Comparison of ENCODE assay signal across 11 cellular contexts in the genomic region with DNA sequence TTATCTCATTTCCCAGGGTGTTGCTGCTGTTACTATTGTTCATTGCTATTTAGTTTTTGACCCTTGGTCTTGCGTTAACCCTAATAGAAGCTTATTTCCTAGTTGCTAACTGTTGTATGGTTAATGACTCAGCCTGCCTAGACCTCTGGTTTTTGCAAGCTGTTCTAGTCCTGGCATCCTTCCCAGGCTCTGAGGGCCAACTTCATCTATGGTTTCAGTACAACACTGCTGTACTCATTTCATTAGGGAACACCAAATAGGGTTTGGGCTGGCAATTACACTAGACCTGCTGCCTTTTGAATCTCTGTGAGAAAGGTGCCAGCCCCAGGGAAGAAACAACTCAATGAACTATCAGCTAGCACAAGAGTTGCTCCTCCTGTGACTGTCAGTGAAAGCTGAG. TPM values are rescaled to one million over a fixed set of nuclear protein-coding genes. Genes with fewer than 3 reads are reported as not detected.
DNase-seq lines count a peak whose midpoint lies in the region; ATAC-seq and TF ChIP-seq lines count a peak whose summit lies in the region.
"Had no signal": no experiment of that assay in that cellular context is flagged by ENCODE, and none has a peak within 500 bp of the region (broad histone marks: within the 10 kb centered on the region; RNA-seq: fewer than 3 reads in every experiment).

No MANE protein-coding gene starts in this region.

- H3K9me3 Mint-ChIP-seq in neural progenitor cell: peaks cover 2% of the 10 kb centered on the region
- H3K9me3 Mint-ChIP-seq in stimulated activated effector memory CD8-positive, alpha-beta T cell treated with anti-CD3 and anti-CD28 coated beads, Interleukin-12 subunit alpha, Interleukin-12 subunit beta, amount 100 ng/mL, for 72 hours: no peaks in the 10 kb centered on the region
- H3K9me3 Mint-ChIP-seq in chondrocyte (ENCODE audit: low read depth): peaks cover 6% of the 10 kb centered on the region

- H3K27ac Mint-ChIP-seq in neural progenitor cell (no peak overlapping the region), chondrocyte (ENCODE audit: unreplicated experiment) (no peak overlapping the region)
- H3K27ac Mint-ChIP-seq in stimulated activated effector memory CD8-positive, alpha-beta T cell treated with anti-CD3 and anti-CD28 coated beads, Interleukin-12 subunit alpha, Interleukin-12 subunit beta, amount 100 ng/mL, for 72 hours: no peak overlapping the region
- H3K27ac Mint-ChIP-seq: progenitor cell of endocrine pancreas had no signal

- no peak for ATAC-seq in stimulated activated effector memory CD8-positive, alpha-beta T cell treated with anti-CD3 and anti-CD28 coated beads, Interleukin-12 subunit alpha, Interleukin-12 subunit beta, amount 100 ng/mL, for 72 hours
- no peak for ATAC-seq in GM21515 (IDR thresholded peaks at IDR 0.05; ENCODE audit: unreplicated experiment)
- ATAC-seq: Panc1 had no signal

- H3K4me1 ChIP-seq in colonic mucosa (no peaks in the 10 kb centered on the region), neural progenitor cell (peaks cover 30% of the 10 kb centered on the region)

- H3K27me3 ChIP-seq in colonic mucosa (no peaks in the 10 kb centered on the region), neural progenitor cell (no peaks in the 10 kb centered on the region)

- H3K27ac ChIP-seq in colonic mucosa (no peak overlapping the region), neural progenitor cell (no peak overlapping the region)

- H2AFZ ChIP-seq in neural progenitor cell (replicated peaks): peak overlapping the region; percentile 40

- no peaks in the 10 kb centered on the region for H3K79me2 ChIP-seq in neural progenitor cell (ENCODE audit: low read depth)

- H3K36me3 Mint-ChIP-seq in neural progenitor cell: no peaks in the 10 kb centered on the region
- no peaks in the 10 kb centered on the region for H3K36me3 Mint-ChIP-seq in stimulated activated effector memory CD8-positive, alpha-beta T cell treated with anti-CD3 and anti-CD28 coated beads, Interleukin-12 subunit alpha, Interleukin-12 subunit beta, amount 100 ng/mL, for 72 hours
- H3K36me3 Mint-ChIP-seq in chondrocyte (ENCODE audit: low read depth): no peaks in the 10 kb centered on the region

- H3K4me1 Mint-ChIP-seq in neural progenitor cell (no peaks in the 10 kb centered on the region), chondrocyte (ENCODE audit: low read depth) (no peaks in the 10 kb centered on the region)
- no peaks in the 10 kb centered on the region for H3K4me1 Mint-ChIP-seq in stimulated activated effector memory CD8-positive, alpha-beta T cell treated with anti-CD3 and anti-CD28 coated beads, Interleukin-12 subunit alpha, Interleukin-12 subunit beta, amount 100 ng/mL, for 72 hours

- H3K4me3 Mint-ChIP-seq in neural progenitor cell (no peak overlapping the region), chondrocyte (ENCODE audit: unreplicated experiment) (no peak overlapping the region)
- H3K4me3 Mint-ChIP-seq in stimulated activated effector memory CD8-positive, alpha-beta T cell treated with anti-CD3 and anti-CD28 coated beads, Interleukin-12 subunit alpha, Interleukin-12 subunit beta, amount 100 ng/mL, for 72 hours: no peak overlapping the region

- H3K4me2 ChIP-seq in neural progenitor cell: no peak overlapping the region

- H3F3A ChIP-seq in neural progenitor cell (ENCODE audit: low read depth): no peaks in the 10 kb centered on the region

- no peaks in the 10 kb centered on the region for H3K9me3 ChIP-seq in colonic mucosa
- H3K9me3 ChIP-seq in neural progenitor cell (ENCODE audit: low read depth): no peaks in the 10 kb centered on the region

- intact Hi-C loops in colonic mucosa (cut with DNase I): no loop called here

- H3K4me3 ChIP-seq in colonic mucosa: no peak overlapping the region
- H3K4me3 ChIP-seq in neural progenitor cell: no peak overlapping the region

- H3K27me3 Mint-ChIP-seq in neural progenitor cell (ENCODE audit: insufficient read depth, low read depth): no peaks in the 10 kb centered on the region
- no peaks in the 10 kb centered on the region for H3K27me3 Mint-ChIP-seq in chondrocyte (ENCODE audit: low read depth)
- H3K27me3 Mint-ChIP-seq: progenitor cell of endocrine pancreas had no signal

- no peaks in the 10 kb centered on the region for H4K20me1 ChIP-seq in neural progenitor cell (ENCODE audit: low read depth)

- H3K9ac ChIP-seq in colonic mucosa (ENCODE audit: low read depth in 2 of 2, low read length in 2 of 2) (no peak overlapping the region), neural progenitor cell (no peak overlapping the region)

- H3K36me3 ChIP-seq in colonic mucosa: no peaks in the 10 kb centered on the region
- no peaks in the 10 kb centered on the region for H3K36me3 ChIP-seq in neural progenitor cell

- peak; percentile 0 for DNase-seq in Daoy (ENCODE audit: low read depth)
- peak; percentile 44 for DNase-seq in NCI-H2107 (lab: John Stamatoyannopoulos, UW)
- DNase-seq in colonic mucosa: peak; percentile 38
- DNase-seq in neural progenitor cell (ENCODE audit: low spot score): no peak
- no peak for DNase-seq in stimulated activated effector memory CD8-positive, alpha-beta T cell treated with anti-CD3 and anti-CD28 coated beads, Interleukin-12 subunit alpha, Interleukin-12 subunit beta, amount 100 ng/mL, for 72 hours (ENCODE audit: low spot score in 2 of 2)
- no peak for DNase-seq in stimulated activated CD4-positive, alpha-beta T cell treated with anti-CD3 and anti-CD28 coated beads, Interleukin-1b, Interleukin-23, amount 100 ng/mL, for 48 hours
- no peak for DNase-seq in chondrocyte (ENCODE audit: low spot score)

- TF ChIP-seq CTCF in colonic mucosa (IDR thresholded peaks at IDR 0.05): no peak
- no peak for TF ChIP-seq CTCF in neural progenitor cell (IDR thresholded peaks at IDR 0.05)
- no peak for TF ChIP-seq CTCF in chondrocyte (IDR thresholded peaks at IDR 0.05)

RNA-seq across cellular contexts. Expression of a gene that starts 59.6 kb away (rescaled TPM):
- total RNA-seq in Daoy (2014; rRNA removed; shearing (Covaris generic)): not detected in 2 replicates
- total RNA-seq in colonic mucosa: under 1 TPM; 0.11 to 0.40 TPM
- total RNA-seq in neural progenitor cell (ENCODE audit: low replicate concordance): 4.7 and 4.8 TPM in 2 replicates
- not detected in 3 replicates for total RNA-seq in chondrocyte
- total RNA-seq: activated CD8-positive, alpha-beta memory T cell treated with anti-CD3 and anti-CD28 coated beads for 36 hours had no signal

Comparison
In these comparisons a context has a peak if more than half of its experiments do, and no peak if none do; other contexts are left out.
1. DNase-seq: peak in Daoy (single experiment), NCI-H2107 (single experiment) and colonic mucosa (single experiment); none in neural progenitor cell (single experiment), stimulated activated effector memory CD8-positive, alpha-beta T cell treated with anti-CD3 and anti-CD28 coated beads, Interleukin-12 subunit alpha, Interleukin-12 subunit beta, amount 100 ng/mL, for 72 hours (0 of 2), stimulated activated CD4-positive, alpha-beta T cell treated with anti-CD3 and anti-CD28 coated beads, Interleukin-1b, Interleukin-23, amount 100 ng/mL, for 48 hours (single experiment) and chondrocyte (single experiment).